In the genomic region with DNA sequence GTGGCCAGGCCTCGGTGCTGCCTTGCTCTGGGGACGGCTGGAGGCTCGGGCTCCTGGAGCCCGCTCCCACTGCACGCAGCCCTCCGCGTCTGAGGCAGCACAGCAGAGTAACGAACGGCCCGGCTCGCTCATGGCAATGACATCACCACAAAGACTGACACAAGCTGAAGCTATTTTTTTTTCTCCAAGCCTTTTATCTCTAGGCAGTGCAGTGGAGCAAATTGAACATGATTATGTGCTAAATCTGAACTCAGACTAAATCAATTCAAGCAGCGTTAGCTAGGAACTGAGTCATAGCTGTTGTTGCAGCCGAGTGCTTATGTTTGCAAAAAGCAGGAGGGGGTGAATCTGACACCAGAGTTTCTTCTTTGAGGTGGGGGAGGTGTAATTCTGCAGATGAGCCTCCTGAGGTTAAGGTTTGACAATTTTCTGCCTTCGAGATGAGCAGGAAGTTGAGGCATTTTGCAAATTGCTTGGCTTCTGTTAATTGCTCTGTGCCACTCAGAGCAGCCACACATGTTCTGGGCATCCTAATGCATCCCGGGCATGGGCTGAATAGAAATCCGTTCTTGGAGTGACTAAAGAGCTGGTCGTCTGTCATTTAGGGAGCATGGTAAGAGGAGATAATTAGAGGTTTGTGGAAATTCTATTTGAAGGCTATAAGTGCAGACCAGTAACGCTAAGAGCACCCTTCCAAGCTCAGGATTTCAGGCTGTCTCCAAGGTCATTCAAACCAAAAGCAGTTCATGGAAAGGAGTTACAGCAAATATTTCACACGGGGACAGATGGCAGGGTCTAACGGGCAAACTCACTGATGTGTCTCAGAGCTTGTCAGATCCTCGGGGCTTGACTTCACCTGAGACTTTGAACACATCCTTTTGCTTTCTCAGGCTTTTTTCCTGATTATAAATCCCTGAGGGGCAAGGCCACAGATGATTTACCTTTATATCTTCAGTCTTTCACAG, we compare ENCODE assay signal across 8 cellular contexts.
DNase-seq lines count a peak whose midpoint lies in the region; ATAC-seq lines count a peak whose summit lies in the region.

No MANE protein-coding gene starts in this region.

- DNase-seq in GM04504 (ENCODE audit: low read depth) (peak; percentile 44), NCI-H2227 (lab: John Stamatoyannopoulos, UW; ENCODE audit: unreplicated experiment) (peak; percentile 96), fibroblast of gingiva (ENCODE audit: low read depth) (peak; percentile 53), pons (ENCODE audit: low spot score) (peak; percentile 79), SHP77 treated with DMSO at 0.1 percent for 48 hours (lab: John Stamatoyannopoulos, UW) (no peak)

- ATAC-seq in GM18519 (IDR thresholded peaks at IDR 0.05; ENCODE audit: low FRiP score, unreplicated experiment) (no peak), GM18517 (IDR thresholded peaks at IDR 0.05; ENCODE audit: unreplicated experiment) (no peak), HG03280 (IDR thresholded peaks at IDR 0.05; ENCODE audit: unreplicated experiment) (no peak)
